10 cellular contexts compared by ENCODE assay signal in genomic region chr2:71455741-71456569, GRCh38. TPM values are rescaled to one million over a fixed set of nuclear protein-coding genes. Genes with fewer than 3 reads are reported as not detected.
A peak's percentile ranks its signal among the peaks of the same experiment; 100 is the strongest.
DNase-seq lines count a peak whose midpoint lies in the region; ATAC-seq, FAIRE-seq and TF ChIP-seq lines count a peak whose summit lies in the region.
"Had no signal": no experiment of that assay in that cellular context is flagged by ENCODE, and none has a peak within 500 bp of the region (broad histone marks: within the 10 kb centered on the region; RNA-seq: fewer than 3 reads in every experiment).

No MANE protein-coding gene starts in this region.

- DNase-seq in SKM-1 (lab: John Stamatoyannopoulos, UW; ENCODE audit: unreplicated experiment) (peak; percentile 17), SKM-1 treated with dmso at 0.1 percent for 144 hours (lab: John Stamatoyannopoulos, UW; ENCODE audit: unreplicated experiment) (no peak), lung (ENCODE audit: low spot score) (peak; percentile 28), urothelium cell line (ENCODE audit: low spot score) (no peak), cerebellar nuclear complex (lab: John Stamatoyannopoulos, UW) (no peak), OCI-M2 (lab: John Stamatoyannopoulos, UW; ENCODE audit: unreplicated experiment) (no peak)
- DNase-seq in effector memory CD8-positive, alpha-beta T cell: no peak
- DNase-seq: activated CD4-positive, alpha-beta T cell treated with anti-CD3 and anti-CD28 coated beads, Interleukin-2, amount 50 U/mL, for 4 hours had no signal

- peak overlapping the region; percentile 36 to 52 for H3K4me3 Mint-ChIP-seq in effector memory CD8-positive, alpha-beta T cell

- peaks cover 15 to 24% of the 10 kb centered on the region in 2 donors for H3K4me1 ChIP-seq in lung (ENCODE audit: control insufficient read depth in 2 of 2, insufficient read depth in 2 of 2, low read length in 2 of 2)

- TF ChIP-seq CTCF in lung (IDR thresholded peaks at IDR 0.05; ENCODE audit: control extremely low read depth, extremely low read depth): no peak

- peak overlapping the region in 1 of 2 donors; percentile 62 for H3K27ac ChIP-seq in lung (ENCODE audit: low read depth in 1 of 2, low read length in 1 of 2)

- H3K36me3 ChIP-seq in lung (ENCODE audit: control insufficient read depth in 2 of 2, insufficient read depth in 2 of 2, low read length in 2 of 2): no peaks in the 10 kb centered on the region

- H3K27me3 ChIP-seq in lung (ENCODE audit: control insufficient read depth, insufficient read depth): no peaks in the 10 kb centered on the region

- peaks cover 17 to 18% of the 10 kb centered on the region in 2 donors for H3K4me1 Mint-ChIP-seq in effector memory CD8-positive, alpha-beta T cell (ENCODE audit: low read depth in 2 of 2)

- no peaks in the 10 kb centered on the region for H3K36me3 Mint-ChIP-seq in effector memory CD8-positive, alpha-beta T cell (ENCODE audit: insufficient read depth)

- peak; percentile 20 for FAIRE-seq in urothelium cell line (lab: Jason Lieb, UNC)
- FAIRE-seq: keratinocyte had no signal

- H3K4me3 ChIP-seq in lung: no peak overlapping the region

- H3K27me3 Mint-ChIP-seq in effector memory CD8-positive, alpha-beta T cell: peaks cover 26 to 66% of the 10 kb centered on the region in 2 donors

- no peak overlapping the region for H3K27ac Mint-ChIP-seq in effector memory CD8-positive, alpha-beta T cell

- H3K9me3 Mint-ChIP-seq in effector memory CD8-positive, alpha-beta T cell: no peaks in the 10 kb centered on the region

- no peak for ATAC-seq in effector memory CD8-positive, alpha-beta T cell (replicated peaks)
- ATAC-seq in lung (ENCODE audit: insufficient read depth, low FRiP score) (no peak), HG03108 (IDR thresholded peaks at IDR 0.05; ENCODE audit: unreplicated experiment) (no peak)

- 53 to 56% methylated on average over 6 of the region's 6 CpGs for WGBS in lung, 2 donors

- H3K9me3 ChIP-seq in lung (ENCODE audit: control insufficient read depth in 2 of 2, insufficient read depth in 1 of 2, low read length in 1 of 2): no peaks in the 10 kb centered on the region

RNA-seq across cellular contexts. Expression of gene DYSF, which starts 2.6 kb away (rescaled TPM):
- total RNA-seq in lung: 10 to 100 TPM; 31.8 to 48.3 TPM
- 10 to 100 TPM; 12.9 to 56.2 TPM for polyA plus RNA-seq in lung

Comparison
In these comparisons a context has a peak if more than half of its experiments do, and no peak if none do; other contexts are left out.
1. DNase-seq: peak in SKM-1 (single experiment) and lung (single experiment); none in SKM-1 treated with dmso at 0.1 percent for 144 hours (single experiment), effector memory CD8-positive, alpha-beta T cell (0 of 3), urothelium cell line (single experiment), cerebellar nuclear complex (0 of 2) and OCI-M2 (single experiment).